ENCODE assay signal across 14 cellular contexts in genomic region chr11:43988040-43988793, GRCh38. TPM values are rescaled to one million over a fixed set of nuclear protein-coding genes. Genes with fewer than 3 reads are reported as not detected.
DNase-seq lines count a peak whose midpoint lies in the region; ATAC-seq, FAIRE-seq and TF ChIP-seq lines count a peak whose summit lies in the region.
"Had no signal": no experiment of that assay in that cellular context is flagged by ENCODE, and none has a peak within 500 bp of the region (broad histone marks: within the 10 kb centered on the region; RNA-seq: fewer than 3 reads in every experiment).

No MANE protein-coding gene starts in this region.

- H3K9me3 ChIP-seq in adrenal gland (replicated peaks in 1 of 3) (no peaks in the 10 kb centered on the region), kidney (ENCODE audit: control insufficient read depth in 1 of 2, low read length in 2 of 2) (no peaks in the 10 kb centered on the region), spleen (no peaks in the 10 kb centered on the region)
- no peaks in the 10 kb centered on the region for H3K9me3 ChIP-seq in CD4-positive, alpha-beta T cell (ENCODE audit: control insufficient read depth, low read length)

- DNase-seq in H54 (ENCODE audit: insufficient read length, low spot score) = peak; percentile 57
- peak in 1 of 7 donors; percentile 56 for DNase-seq in adrenal gland
- no peak for DNase-seq in kidney
- no peak for DNase-seq in spleen
- no peak for DNase-seq in CD4-positive, alpha-beta T cell
- DNase-seq in CD1c-positive myeloid dendritic cell (ENCODE audit: extremely low spot score) = no peak
- DNase-seq in SW 1271 (lab: John Stamatoyannopoulos, UW) = no peak
- DNase-seq: activated B cell treated with CpG ODN at 0.5 μM for 24 hours; activated naive CD8-positive, alpha-beta T cell treated with anti-CD3 and anti-CD28 coated beads, Interleukin-2, amount 10 ng/mL, durations not matched to agents 7 days and 5 days; DMS 273 treated with DMSO at 0.1 percent for 48 hours; NCI-H524 treated with DMSO at 0.1 percent for 48 hours; stimulated activated naive CD4-positive, alpha-beta T cell had no signal

- CTCF ChIA-PET in CD4-positive, alpha-beta T cell (lab: Charles Lee) = interaction anchor here (0.7 kb wide), 1 partner anchor 39 kb away, joined by 3 read pairs; no protein-coding TSS in a partner anchor

- H3K27me3 Mint-ChIP-seq in CD4-positive, alpha-beta T cell = peaks cover 30% of the 10 kb centered on the region

- H3K36me3 Mint-ChIP-seq in CD4-positive, alpha-beta T cell (ENCODE audit: low read depth) = no peaks in the 10 kb centered on the region
- H3K36me3 Mint-ChIP-seq: activated naive CD8-positive, alpha-beta T cell treated with anti-CD3 and anti-CD28 coated beads, Interleukin-2, amount 10 ng/mL, durations not matched to agents 7 days and 5 days had no signal

- H3K4me1 ChIP-seq in adrenal gland (replicated peaks in 1 of 2) = peaks cover 37 to 74% of the 10 kb centered on the region in 2 donors
- H3K4me1 ChIP-seq in kidney (ENCODE audit: control insufficient read depth in 1 of 2, insufficient read depth in 1 of 2, low read depth in 1 of 2, low read length in 2 of 2) = peaks cover 17 to 29% of the 10 kb centered on the region in 2 donors
- peaks cover 0 to 48% (median 17%) of the 10 kb centered on the region in 6 donors for H3K4me1 ChIP-seq in spleen

- no peaks in the 10 kb centered on the region for H3K9me3 Mint-ChIP-seq in CD4-positive, alpha-beta T cell
- H3K9me3 Mint-ChIP-seq: activated B cell treated with CpG ODN at 0.5 μM for 24 hours; activated naive CD8-positive, alpha-beta T cell treated with anti-CD3 and anti-CD28 coated beads, Interleukin-2, amount 10 ng/mL, durations not matched to agents 7 days and 5 days had no signal

- intact Hi-C loops in adrenal gland (cut with DNase I) = loop anchor here in 1 of 2 donors (5.0 kb wide), 1 partner anchor 44 kb away; no protein-coding TSS in a partner anchor
- intact Hi-C loops in kidney (cut with DNase I) = no loop called here
- intact Hi-C loops in spleen (cut with DNase I; ENCODE audit: low total_unique reads) = no loop called here
- intact Hi-C loops in CD4-positive, alpha-beta T cell (cut with DNase I, micrococcal nuclease) = no loop called here

- ATAC-seq in CD4-positive, alpha-beta T cell (ENCODE audit: poor library complexity) = no peak
- no peak for ATAC-seq in HG03432 (IDR thresholded peaks at IDR 0.05; ENCODE audit: unreplicated experiment)

- H3K27ac Mint-ChIP-seq in CD4-positive, alpha-beta T cell = no peak overlapping the region
- H3K27ac Mint-ChIP-seq: activated B cell treated with CpG ODN at 0.5 μM for 24 hours; activated naive CD8-positive, alpha-beta T cell treated with anti-CD3 and anti-CD28 coated beads, Interleukin-2, amount 10 ng/mL, durations not matched to agents 7 days and 5 days had no signal

- TF ChIP-seq POLR2A in H54 (IDR thresholded peaks at IDR 0.05; ENCODE audit: low read depth, low read length) = no peak
- TF ChIP-seq POLR2A in adrenal gland (IDR thresholded peaks at IDR 0.05) = no peak
- TF ChIP-seq POLR2A in spleen (IDR thresholded peaks at IDR 0.05) = no peak

- TF ChIP-seq CTCF in adrenal gland (IDR thresholded peaks at IDR 0.05) = peak in 1 of 6 experiments; percentile 16
- TF ChIP-seq CTCF in kidney (IDR thresholded peaks at IDR 0.05; ENCODE audit: borderline replicate concordance, extremely low read depth, insufficient read depth) = no peak
- peak in 1 of 11 experiments; percentile 18 for TF ChIP-seq CTCF in spleen (IDR thresholded peaks at IDR 0.05 in 8 of 11, conservative IDR thresholded peaks at IDR 0.05 in 3 of 11)
- TF ChIP-seq CTCF in CD4-positive, alpha-beta T cell (IDR thresholded peaks at IDR 0.05) = no peak

- H3K4me3 ChIP-seq in adrenal gland = no peak overlapping the region
- H3K4me3 ChIP-seq in kidney (ENCODE audit: low read length in 2 of 2) = no peak overlapping the region
- no peak overlapping the region for H3K4me3 ChIP-seq in spleen

- 65 to 77% (median 69%) methylated on average over 13 of the region's 13 CpGs for WGBS in adrenal gland, 4 donors
- WGBS in spleen, 5 donors = 71 to 87% (median 84%) methylated on average over 13 of the region's 13 CpGs

- no peaks in the 10 kb centered on the region for H3K27me3 ChIP-seq in adrenal gland
- H3K27me3 ChIP-seq in spleen (replicated peaks in 1 of 7) = peaks cover 0 to 31% (median 0%) of the 10 kb centered on the region in 7 donors
- H3K27me3 ChIP-seq in CD4-positive, alpha-beta T cell (ENCODE audit: control insufficient read depth, insufficient read depth, low read length) = no peaks in the 10 kb centered on the region

- H3K27ac ChIP-seq in adrenal gland = peak overlapping the region in 4 of 5 donors; percentile 49 to 86 (median 68)
- H3K27ac ChIP-seq in kidney (ENCODE audit: low read depth in 2 of 2, low read length in 2 of 2) = peak overlapping the region; percentile 85 to 91
- peak overlapping the region in 7 of 8 donors; percentile 39 to 66 (median 59) for H3K27ac ChIP-seq in spleen
- no peak overlapping the region for H3K27ac ChIP-seq in CD4-positive, alpha-beta T cell (ENCODE audit: low read depth, low read length)

- H3K4me3 Mint-ChIP-seq in CD4-positive, alpha-beta T cell = no peak overlapping the region
- H3K4me3 Mint-ChIP-seq: activated B cell treated with CpG ODN at 0.5 μM for 24 hours; activated naive CD8-positive, alpha-beta T cell treated with anti-CD3 and anti-CD28 coated beads, Interleukin-2, amount 10 ng/mL, durations not matched to agents 7 days and 5 days had no signal

- FAIRE-seq in H54 (lab: Jason Lieb, UNC) (no peak), kidney (lab: Jason Lieb, UNC) (no peak)

- no peaks in the 10 kb centered on the region for H3K36me3 ChIP-seq in adrenal gland (replicated peaks in 1 of 2)
- H3K36me3 ChIP-seq in kidney (ENCODE audit: control insufficient read depth in 1 of 2, insufficient read depth in 2 of 2, low read length in 2 of 2) = no peaks in the 10 kb centered on the region
- no peaks in the 10 kb centered on the region for H3K36me3 ChIP-seq in spleen

- H3K4me1 Mint-ChIP-seq in CD4-positive, alpha-beta T cell (ENCODE audit: low read depth) = no peaks in the 10 kb centered on the region
- H3K4me1 Mint-ChIP-seq: activated B cell treated with CpG ODN at 0.5 μM for 24 hours; activated naive CD8-positive, alpha-beta T cell treated with anti-CD3 and anti-CD28 coated beads, Interleukin-2, amount 10 ng/mL, durations not matched to agents 7 days and 5 days had no signal

- H3K9ac ChIP-seq in kidney (ENCODE audit: low read length in 2 of 2) = no peak overlapping the region

- POLR2A ChIA-PET in CD4-positive, alpha-beta T cell (lab: Charles Lee) = no interaction called here

RNA-seq across cellular contexts. Expression of gene C11orf96, which starts 45.8 kb away (rescaled TPM):
- 100 to 1,000 TPM; 102 to 549 (median 313) TPM for total RNA-seq in adrenal gland
- 100 to 1,000 TPM in 1 of 3 donors, 10 to 100 TPM in 2; 10.0 to 298 (median 57.6) TPM for polyA plus RNA-seq in adrenal gland
- 153 TPM for total RNA-seq in kidney
- 109 TPM for polyA plus RNA-seq in kidney (ENCODE audit: insufficient read depth, low read depth, low replicate concordance)
- total RNA-seq in spleen = 100 to 1,000 TPM in 1 of 7 donors, 10 to 100 TPM in 6; 20.8 to 103 (median 68.4) TPM
- polyA plus RNA-seq in spleen = 10 to 100 TPM; 13.2 to 26.7 (median 26.3) TPM
- not detected for total RNA-seq in CD4-positive, alpha-beta T cell
- total RNA-seq: activated B cell treated with CpG ODN at 0.5 μM for 24 hours had no signal

RNA-seq across cellular contexts. Expression of gene ACCSL, which starts 59.6 kb away (rescaled TPM):
- total RNA-seq in adrenal gland (not detected), kidney (not detected), spleen (under 1 TPM in 3 of 7 donors, not detected in 4; 0.19 to 0.23 (median 0.20) TPM)
- polyA plus RNA-seq in adrenal gland (not detected), kidney (ENCODE audit: insufficient read depth, low read depth, low replicate concordance) (not detected), spleen (not detected)
- total RNA-seq in CD4-positive, alpha-beta T cell = not detected
- total RNA-seq: activated B cell treated with CpG ODN at 0.5 μM for 24 hours; activated naive CD8-positive, alpha-beta T cell treated with anti-CD3 and anti-CD28 coated beads, Interleukin-2, amount 10 ng/mL, durations not matched to agents 7 days and 5 days; pulmonary artery endothelial cell had no signal

Comparison
In these comparisons a context has a peak if more than half of its experiments do, and no peak if none do; other contexts are left out.
1. RNA of gene C11orf96, which starts 45.8 kb away (total RNA-seq): 102 to 549 TPM in adrenal gland, 153 TPM in kidney (single experiment) and 20.8 to 103 TPM in spleen; not detected in CD4-positive, alpha-beta T cell; every median in the first group is over 10 times any median in the second.